ENCODE assay signal across 8 cellular contexts in genomic region chr10:79445217-79445707, GRCh38. TPM values are rescaled to one million over a fixed set of nuclear protein-coding genes. Genes with fewer than 3 reads are reported as not detected.
A peak's percentile ranks its signal among the peaks of the same experiment; 100 is the strongest.
DNase-seq lines count a peak whose midpoint lies in the region; ATAC-seq, FAIRE-seq and TF ChIP-seq lines count a peak whose summit lies in the region.

TSS of gene ZCCHC24 (minus strand) at chr10:79445624. CDS start at chr10:79445440, 184 bp downstream.

- peak within 1 kb of the TSS; percentile 84 for H3K4me2 ChIP-seq in DOHH2 (ENCODE audit: low read length)

- TF ChIP-seq CTCF in DOHH2 (IDR thresholded peaks at IDR 0.05; ENCODE audit: low read depth, low read length, poor library complexity, severe bottlenecking) = no peak
- no peak for TF ChIP-seq CTCF in esophagus muscularis mucosa (IDR thresholded peaks at IDR 0.05)

- H3K27ac ChIP-seq in DOHH2 (ENCODE audit: low read depth, low read length) (no peak within 1 kb of the TSS), esophagus muscularis mucosa (replicated peaks in 1 of 4) (peak within 1 kb of the TSS; percentile 94 to 97 (median 96)), aorta (ENCODE audit: low read depth in 1 of 2, low read length in 2 of 2) (peak within 1 kb of the TSS; percentile 38 to 90)

- no peaks in the 10 kb centered on the region for H3F3A ChIP-seq in DOHH2 (ENCODE audit: control insufficient read depth, insufficient read depth)

- H3K36me3 Mint-ChIP-seq in naive thymus-derived CD8-positive, alpha-beta T cell = no peaks in the 10 kb centered on the region

- no peak for TF ChIP-seq POLR2A in esophagus muscularis mucosa (IDR thresholded peaks at IDR 0.05; ENCODE audit: low read depth)

- intact Hi-C loops in esophagus muscularis mucosa (cut with DNase I) = loop anchor here (5.0 kb wide), 1 partner anchor 63 kb away; no protein-coding TSS in a partner anchor
- intact Hi-C loops in aorta (cut with DNase I) = loop anchor here in 1 of 2 donors (1.0 kb wide), 1 partner anchor 66 kb away; no protein-coding TSS in a partner anchor

- no peaks in the 10 kb centered on the region for H3K9me3 Mint-ChIP-seq in naive thymus-derived CD8-positive, alpha-beta T cell

- peak within 1 kb of the TSS; percentile 0 to 96 (median 83) for H3K27ac Mint-ChIP-seq in naive thymus-derived CD8-positive, alpha-beta T cell

- H4K20me1 ChIP-seq in DOHH2 (ENCODE audit: control insufficient read depth, insufficient read depth, low read depth, low read length) = peaks cover 5% of the 10 kb centered on the region

- peaks cover 20% of the 10 kb centered on the region for H3K4me1 ChIP-seq in DOHH2 (ENCODE audit: control insufficient read depth, low read length)
- H3K4me1 ChIP-seq in esophagus muscularis mucosa = peaks cover 36 to 63% (median 52%) of the 10 kb centered on the region in 4 donors
- H3K4me1 ChIP-seq in aorta (ENCODE audit: control insufficient read depth in 1 of 2, insufficient read depth in 2 of 2, low read length in 2 of 2) = no peaks in the 10 kb centered on the region

- TF ChIP-seq EP300 in esophagus muscularis mucosa (IDR thresholded peaks at IDR 0.05) = no peak

- no peaks in the 10 kb centered on the region for H3K79me2 ChIP-seq in DOHH2 (ENCODE audit: control insufficient read depth, low read length)

- H3K4me1 Mint-ChIP-seq in naive thymus-derived CD8-positive, alpha-beta T cell = peaks cover 25 to 31% (median 28%) of the 10 kb centered on the region in 4 donors

- no CpG with 5 or more reads among the region's 62 CpGs for WGBS in esophagus muscularis mucosa
- 0 to 1% methylated on average over 26 to 62 of the region's 62 CpGs for WGBS in aorta, 2 donors

- peak; percentile 40 for ATAC-seq in GM19372 (IDR thresholded peaks at IDR 0.05; ENCODE audit: low read depth, unreplicated experiment)
- ATAC-seq in HG03342 (IDR thresholded peaks at IDR 0.05; ENCODE audit: unreplicated experiment) = peak; percentile 37
- ATAC-seq in naive thymus-derived CD8-positive, alpha-beta T cell = peak; percentile 26 to 41
- ATAC-seq in aorta (ENCODE audit: low FRiP score) = no peak

- no peaks in the 10 kb centered on the region for H3K9me3 ChIP-seq in DOHH2 (ENCODE audit: control insufficient read depth, insufficient read depth, low read length)
- no peaks in the 10 kb centered on the region for H3K9me3 ChIP-seq in esophagus muscularis mucosa
- H3K9me3 ChIP-seq in aorta (ENCODE audit: control insufficient read depth, low read length) = no peaks in the 10 kb centered on the region

- DNase-seq in UCSD-AML1 (lab: John Stamatoyannopoulos, UW; ENCODE audit: unreplicated experiment) (peak; percentile 62), esophagus muscularis mucosa (ENCODE audit: extremely low spot score) (no peak), aorta (peak in 1 of 2 donors; percentile 86), RCC 7860 (ENCODE audit: low spot score) (no peak)
- peak in 1 of 10 donors; percentile 16 for DNase-seq in naive thymus-derived CD8-positive, alpha-beta T cell

- H3K4me3 ChIP-seq in DOHH2 (ENCODE audit: low read length) = peak within 1 kb of the TSS; percentile 66
- H3K4me3 ChIP-seq in esophagus muscularis mucosa = peak within 1 kb of the TSS; percentile 82 to 98 (median 90)
- H3K4me3 ChIP-seq in aorta (ENCODE audit: low read length in 2 of 2) = peak within 1 kb of the TSS; percentile 87 to 90

- H3K36me3 ChIP-seq in DOHH2 (ENCODE audit: control insufficient read depth, low read length) (no peaks in the 10 kb centered on the region), esophagus muscularis mucosa (peaks cover 0 to 11% (median 2%) of the 10 kb centered on the region in 4 donors), aorta (ENCODE audit: control insufficient read depth in 1 of 2, insufficient read depth in 2 of 2, low read length in 1 of 2) (no peaks in the 10 kb centered on the region)

- H3K27me3 ChIP-seq in DOHH2 (ENCODE audit: control insufficient read depth, low read length) (peaks cover 62% of the 10 kb centered on the region), esophagus muscularis mucosa (no peaks in the 10 kb centered on the region), aorta (ENCODE audit: control insufficient read depth in 1 of 2, insufficient read depth in 2 of 2, low read length in 1 of 2) (no peaks in the 10 kb centered on the region)

- no peaks in the 10 kb centered on the region for H3K27me3 Mint-ChIP-seq in naive thymus-derived CD8-positive, alpha-beta T cell

- H3K9me2 ChIP-seq in DOHH2 (replicated peaks; ENCODE audit: control insufficient read depth, low read length) = no peaks in the 10 kb centered on the region

- FAIRE-seq in RCC 7860 (lab: Jason Lieb, UNC) = no peak

- POLR2A ChIA-PET in naive thymus-derived CD8-positive, alpha-beta T cell (lab: Charles Lee) = interaction anchor here (1.2 to 2.5 kb wide), 2 partner anchors 97 to 122 kb away, joined by 3 to 7 read pairs; no protein-coding TSS in a partner anchor

- peak within 1 kb of the TSS; percentile 77 to 96 (median 92) for H3K4me3 Mint-ChIP-seq in naive thymus-derived CD8-positive, alpha-beta T cell

RNA-seq across cellular contexts. Expression of gene ZCCHC24, which starts in this region (rescaled TPM):
- total RNA-seq in esophagus muscularis mucosa = 100 to 1,000 TPM; 100 to 156 (median 120) TPM
- total RNA-seq in naive thymus-derived CD8-positive, alpha-beta T cell = 1 to 10 TPM; 1.1 to 1.7 TPM
- polyA plus RNA-seq in naive thymus-derived CD8-positive, alpha-beta T cell = under 1 TPM; 0.12 to 0.65 (median 0.24) TPM
- 10 to 100 TPM; 79.3 to 99.6 TPM for total RNA-seq in aorta
- polyA plus RNA-seq in aorta = 10 to 100 TPM; 42.2 to 60.4 TPM

Comparison
In these comparisons a context has a peak if more than half of its experiments do, and no peak if none do; other contexts are left out.
1. RNA of gene ZCCHC24 (total RNA-seq): 100 to 156 TPM in esophagus muscularis mucosa and 79.3 to 99.6 TPM in aorta; 1.1 to 1.7 TPM in naive thymus-derived CD8-positive, alpha-beta T cell; every median in the first group is over 10 times any median in the second.
2. RNA of gene ZCCHC24 (polyA plus RNA-seq): 42.2 to 60.4 TPM in aorta; 0.12 to 0.65 TPM in naive thymus-derived CD8-positive, alpha-beta T cell; every median in the first group is over 10 times any median in the second.
3. Peak in every context shown above with its lines, with median percentiles within 50 percentile points of each other: H3K4me3 ChIP-seq.